Comparison of ENCODE assay signal across 1 cellular context in genomic region chr21:45451771-45452182, GRCh38.
TF ChIP-seq lines count a peak whose summit lies in the region.

No MANE protein-coding gene starts in this region.

TF ChIP-seq in GM23338, 12 proteins besides CTCF, POLR2A, EP300 and RAD21 (continued from another document):
- TF ChIP-seq REST (IDR thresholded peaks at IDR 0.05; ENCODE audit: unreplicated experiment): no peak
- no peak for TF ChIP-seq CREB1 (CRISPR knock-in tag; IDR thresholded peaks at IDR 0.05; ENCODE audit: low read depth)
- TF ChIP-seq EZH2 (IDR thresholded peaks at IDR 0.05; ENCODE audit: low read depth, unreplicated experiment): no peak
- no peak for TF ChIP-seq STAT1 (IDR thresholded peaks at IDR 0.05; ENCODE audit: unreplicated experiment)
- TF ChIP-seq NANOG (IDR thresholded peaks at IDR 0.05; ENCODE audit: borderline replicate concordance): no peak
- TF ChIP-seq ZNF462 (CRISPR knock-in tag; IDR thresholded peaks at IDR 0.05): no peak
- TF ChIP-seq ETS1 (IDR thresholded peaks at IDR 0.05): no peak
